Comparison of ENCODE assay signal across 13 cellular contexts in the genomic region with DNA sequence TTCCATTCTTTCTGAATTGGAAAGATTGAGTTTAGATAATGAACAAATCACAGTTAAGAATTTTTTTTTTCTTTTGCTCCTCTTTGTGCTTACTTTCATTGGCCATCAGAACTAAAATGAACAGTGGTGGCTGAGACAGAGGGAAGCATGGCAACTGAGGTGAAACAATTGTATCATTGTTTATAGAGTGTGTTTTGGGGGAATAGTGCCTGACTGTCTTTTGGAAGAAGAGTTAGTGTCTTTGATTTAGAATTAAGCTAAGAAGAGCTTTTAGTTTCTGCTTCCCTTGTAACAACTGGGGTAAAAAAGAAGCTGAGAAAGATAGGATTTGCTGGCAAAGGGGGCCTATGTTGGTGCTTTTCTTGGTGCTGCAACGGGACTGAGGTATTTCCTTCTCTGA.
"Had no signal": no experiment of that assay in that cellular context is flagged by ENCODE, and none has a peak within 500 bp of the region (broad histone marks: within the 10 kb centered on the region; RNA-seq: fewer than 3 reads in every experiment).

No MANE protein-coding gene starts in this region.

- H3K27me3 ChIP-seq: heart right ventricle, sigmoid colon, testis, upper lobe of right lung had no signal

- DNase-seq: activated naive CD4-positive, alpha-beta T cell treated with anti-CD3 and anti-CD28 coated beads, Interleukin-2, amount 50 U/mL, for 16 hours; activated T-cell treated with anti-CD3 and anti-CD28 coated beads, Interleukin-2, amount 50 U/mL, for 1 hour; cerebellar nuclear complex; dermis blood vessel endothelial cell; heart right ventricle; mucosa of descending colon; natural killer cell; sigmoid colon; stimulated activated naive CD4-positive, alpha-beta T cell; testis; upper lobe of right lung had no signal

- H3K4me1 Mint-ChIP-seq: natural killer cell had no signal

- H3K4me3 ChIP-seq: heart right ventricle, mucosa of descending colon, sigmoid colon, testis, upper lobe of right lung had no signal

- H3K9me3 Mint-ChIP-seq: natural killer cell had no signal

- H3K4me1 ChIP-seq: sigmoid colon, testis had no signal

- H3K4me3 Mint-ChIP-seq: brain, natural killer cell had no signal

- ATAC-seq: esophagus mucosa, heart right ventricle, mucosa of descending colon, natural killer cell, upper lobe of right lung had no signal

- H3K27ac Mint-ChIP-seq: natural killer cell had no signal

- H3K9me3 ChIP-seq: heart right ventricle, mucosa of descending colon, sigmoid colon, testis, upper lobe of right lung had no signal

- H3K27me3 Mint-ChIP-seq: brain had no signal

- H3K27ac ChIP-seq: heart right ventricle, sigmoid colon, testis, upper lobe of right lung had no signal
